In the genomic region with DNA sequence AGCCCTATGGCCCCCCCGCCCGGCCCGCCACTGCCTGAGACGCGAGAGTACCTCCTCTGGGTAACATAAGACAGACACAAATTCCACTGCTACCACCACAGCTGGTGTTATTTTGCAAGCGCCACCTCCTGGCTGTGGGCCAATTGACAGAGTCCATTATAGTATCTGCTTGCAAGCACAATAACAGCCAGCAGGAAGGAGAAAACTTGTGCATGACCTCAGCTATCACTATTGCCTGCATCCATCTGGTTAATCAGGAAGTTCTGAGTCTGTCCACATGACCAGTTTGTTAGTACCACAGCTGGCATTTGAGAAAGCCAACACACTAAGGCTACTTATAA, we compare ENCODE assay signal across 8 cellular contexts. TPM values are rescaled to one million over a fixed set of nuclear protein-coding genes. Genes with fewer than 3 reads are reported as not detected.
DNase-seq lines count a peak whose midpoint lies in the region; ATAC-seq and TF ChIP-seq lines count a peak whose summit lies in the region.

No MANE protein-coding gene starts in this region.

- no peaks in the 10 kb centered on the region for H3K36me3 Mint-ChIP-seq in Calu3 (ENCODE audit: insufficient read depth, unreplicated experiment)

- no peak overlapping the region for H3K27ac Mint-ChIP-seq in Calu3 (ENCODE audit: unreplicated experiment)

- H3K4me3 ChIP-seq in gastrocnemius medialis = no peak overlapping the region

- no peaks in the 10 kb centered on the region for H3K9me3 Mint-ChIP-seq in Calu3 (ENCODE audit: low read depth, unreplicated experiment)

- no peaks in the 10 kb centered on the region for H3K36me3 ChIP-seq in gastrocnemius medialis

- intact Hi-C loops in Calu3 (cut with micrococcal nuclease; ENCODE audit: unreplicated experiment) = no loop called here
- intact Hi-C loops in gastrocnemius medialis (cut with DNase I; ENCODE audit: low total_unique reads) = no loop called here

- H3K4me1 Mint-ChIP-seq in Calu3 (ENCODE audit: low read depth, unreplicated experiment) = no peaks in the 10 kb centered on the region

- H3K27me3 ChIP-seq in foreskin keratinocyte (no peaks in the 10 kb centered on the region), gastrocnemius medialis (no peaks in the 10 kb centered on the region)

- CTCF ChIA-PET in Calu3 (lab: Charles Lee) = interaction anchor here (0.6 to 1.3 kb wide), 4 partner anchors 20 to 904 kb away, joined by 3 to 6 read pairs (median 4); a partner anchor contains a TSS

- DNase-seq in Calu3 (peak; percentile 73), KG1 (lab: John Stamatoyannopoulos, UW) (peak; percentile 29), SIG-M5 (lab: John Stamatoyannopoulos, UW) (peak; percentile 13), foreskin keratinocyte (peak; percentile 68 to 75), gastrocnemius medialis (peak; percentile 40 to 60)

- ATAC-seq in foreskin keratinocyte (peak; percentile 33), gastrocnemius medialis (no peak), HG03520 (IDR thresholded peaks at IDR 0.05; ENCODE audit: unreplicated experiment) (no peak), HG03159 (IDR thresholded peaks at IDR 0.05; ENCODE audit: unreplicated experiment) (no peak), HG02973 (IDR thresholded peaks at IDR 0.05; ENCODE audit: unreplicated experiment) (no peak)

- TF ChIP-seq CTCF in Calu3 (IDR thresholded peaks at IDR 0.05; ENCODE audit: unreplicated experiment) (no peak), foreskin keratinocyte (conservative IDR thresholded peaks at IDR 0.05) (no peak), gastrocnemius medialis (IDR thresholded peaks at IDR 0.05 in 4 of 5, conservative IDR thresholded peaks at IDR 0.05 in 1 of 5) (no peak)

- no peak overlapping the region for H3K27ac ChIP-seq in foreskin keratinocyte
- H3K27ac ChIP-seq in gastrocnemius medialis = no peak overlapping the region

- no TSS peak for BruUV-seq in Calu3 (replicated peaks; lab: Mats Ljungman, UMichigan)

- H3K4me1 ChIP-seq in foreskin keratinocyte (no peaks in the 10 kb centered on the region), gastrocnemius medialis (no peaks in the 10 kb centered on the region)

- no peaks in the 10 kb centered on the region for H3K27me3 Mint-ChIP-seq in Calu3 (ENCODE audit: unreplicated experiment)

- in situ Hi-C loops in gastrocnemius medialis (cut with MboI; ENCODE audit: low sequenced_read_pairs in 4 of 4) = no loop called here

- peaks cover 0 to 3% (median 0%) of the 10 kb centered on the region in 3 donors for H3K9me3 ChIP-seq in gastrocnemius medialis

- no peak overlapping the region for H3K4me3 Mint-ChIP-seq in Calu3 (ENCODE audit: low read depth, unreplicated experiment)

- no peak for TF ChIP-seq POLR2A in gastrocnemius medialis (IDR thresholded peaks at IDR 0.05)

RNA-seq across cellular contexts. Expression of a gene that starts 25.3 kb away (rescaled TPM):
- total RNA-seq in Calu3 (2022) = not detected in 2 replicates
- total RNA-seq in foreskin keratinocyte = not detected in 2 replicates
- polyA plus RNA-seq in foreskin keratinocyte = not detected in 2 replicates
- not detected for total RNA-seq in gastrocnemius medialis

RNA-seq across cellular contexts. Expression of a gene that starts 29.7 kb away (rescaled TPM):
- total RNA-seq in Calu3 (2022) = 3.8 and 8.8 TPM in 2 replicates
- total RNA-seq in foreskin keratinocyte = 0.07 and 0.31 TPM in 2 replicates
- 0.06 TPM in 1 of 2 replicates, not detected in the other for polyA plus RNA-seq in foreskin keratinocyte
- total RNA-seq in gastrocnemius medialis = 1 to 10 TPM in 3 of 4 donors, under 1 TPM in 1; 0.71 to 2.8 (median 1.3) TPM

RNA-seq across cellular contexts. Expression of a gene that starts 35.2 kb away (rescaled TPM):
- total RNA-seq in Calu3 (2022) = not detected in 2 replicates
- total RNA-seq in foreskin keratinocyte = not detected in 2 replicates
- polyA plus RNA-seq in foreskin keratinocyte = not detected in 2 replicates
- not detected for total RNA-seq in gastrocnemius medialis

Comparison
In these comparisons a context has a peak if more than half of its experiments do, and no peak if none do; other contexts are left out.
1. DNase-seq: peak in every context shown above with its lines; median percentile 73 in Calu3; 72 in foreskin keratinocyte; 50 in gastrocnemius medialis; 29 in KG1; 13 in SIG-M5.